ENCODE assay signal across 8 cellular contexts in the genomic region with DNA sequence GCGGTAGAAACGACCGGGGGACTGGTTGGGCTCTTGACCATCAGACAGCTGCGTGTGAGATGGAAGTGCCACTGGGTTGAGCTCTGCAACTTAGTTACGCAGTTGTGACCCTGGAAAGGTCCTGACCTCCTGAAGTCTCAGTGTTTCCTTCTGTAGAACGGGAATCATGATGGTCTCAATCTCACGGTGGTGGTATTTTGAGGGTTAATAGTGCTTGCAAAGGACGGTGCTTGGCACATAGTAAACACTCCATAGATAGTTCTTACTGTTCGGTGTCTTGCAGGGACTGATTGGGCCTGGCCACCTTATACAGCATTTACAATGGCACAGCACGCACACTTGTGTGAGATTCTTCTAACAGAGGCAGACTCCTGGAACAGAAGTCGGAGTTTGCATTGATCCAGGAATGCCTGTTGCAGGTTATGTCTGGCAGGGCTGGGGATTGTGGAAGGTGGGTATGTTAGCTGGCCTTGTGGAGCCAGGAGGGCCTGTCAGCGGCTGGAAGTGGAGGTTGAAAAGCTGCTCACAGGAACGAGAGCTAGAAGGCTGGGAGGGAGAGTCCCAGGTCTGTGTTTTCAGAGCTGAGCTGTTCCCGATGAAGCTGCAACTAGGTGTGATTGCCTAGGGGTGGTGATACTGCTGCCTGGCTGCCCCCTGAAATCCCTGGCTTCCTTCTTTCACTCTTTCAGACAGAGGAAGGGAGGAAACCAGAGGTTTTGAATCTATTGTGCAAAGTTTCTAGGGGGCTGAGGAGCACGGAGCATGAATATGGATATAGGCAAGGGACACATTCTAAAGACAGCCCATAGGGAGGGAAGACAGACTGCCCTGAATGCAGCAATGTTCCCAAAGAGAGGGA. TPM values are rescaled to one million over a fixed set of nuclear protein-coding genes. Genes with fewer than 3 reads are reported as not detected.
DNase-seq lines count a peak whose midpoint lies in the region; ATAC-seq and TF ChIP-seq lines count a peak whose summit lies in the region.

No MANE protein-coding gene starts in this region.

- H3K4me3 ChIP-seq in CD8-positive, alpha-beta T cell (ENCODE audit: low read depth, low read length) = peak overlapping the region; percentile 88
- peak overlapping the region; percentile 41 to 95 for H3K4me3 ChIP-seq in body of pancreas

- no peak for DNase-seq in CD8-positive, alpha-beta T cell
- DNase-seq in NCI-H69 (lab: John Stamatoyannopoulos, UW) (peak; percentile 22), body of pancreas (peak; percentile 16 to 23 (median 18)), islet precursor cell (peak; percentile 65), NCI-H226 (no peak)
- peak; percentile 27 for DNase-seq in stimulated activated CD4-positive, alpha-beta T cell treated with anti-CD3 and anti-CD28 coated beads, Interleukin-1b, Interleukin-23, amount 100 ng/mL, for 48 hours
- no peak for DNase-seq in effector CD8-positive, alpha-beta T cell (lab: John Stamatoyannopoulos, UW)

- TF ChIP-seq POLR2A in body of pancreas (IDR thresholded peaks at IDR 0.05) = no peak

- no peaks in the 10 kb centered on the region for H3K36me3 ChIP-seq in CD8-positive, alpha-beta T cell (ENCODE audit: insufficient read depth, low read length)
- no peaks in the 10 kb centered on the region for H3K36me3 ChIP-seq in body of pancreas (replicated peaks in 1 of 2; ENCODE audit: insufficient read depth in 1 of 2, low read depth in 2 of 2)

- peak overlapping the region; percentile 78 for H3K27ac Mint-ChIP-seq in CD8-positive, alpha-beta T cell

- peaks cover 4% of the 10 kb centered on the region for H3K36me3 Mint-ChIP-seq in CD8-positive, alpha-beta T cell

- CTCF ChIA-PET in CD8-positive, alpha-beta T cell (lab: Charles Lee) = interaction anchor here (1.0 kb wide), 1 partner anchor 9 kb away, joined by 3 read pairs; no protein-coding TSS in a partner anchor

- no peak for ATAC-seq in CD8-positive, alpha-beta T cell
- ATAC-seq in GM21390 (IDR thresholded peaks at IDR 0.05; ENCODE audit: unreplicated experiment) (peak; percentile 4), body of pancreas (no peak)

- intact Hi-C loops in CD8-positive, alpha-beta T cell (cut with DNase I, micrococcal nuclease) = loop anchor here (5.0 to 10.0 kb wide), 3 partner anchors 1135 to 1640 kb away; a partner anchor contains a TSS
- intact Hi-C loops in body of pancreas (cut with DNase I) = no loop called here

- H3K4me3 Mint-ChIP-seq in CD8-positive, alpha-beta T cell = peak overlapping the region; percentile 96

- no peak for TF ChIP-seq CTCF in CD8-positive, alpha-beta T cell (IDR thresholded peaks at IDR 0.05)
- no peak for TF ChIP-seq CTCF in body of pancreas (IDR thresholded peaks at IDR 0.05)

- no peaks in the 10 kb centered on the region for H3K9me3 ChIP-seq in CD8-positive, alpha-beta T cell (ENCODE audit: low read length)
- H3K9me3 ChIP-seq in body of pancreas = no peaks in the 10 kb centered on the region

- no peaks in the 10 kb centered on the region for H3K27me3 Mint-ChIP-seq in CD8-positive, alpha-beta T cell (ENCODE audit: low read depth)

- H3K27me3 ChIP-seq in CD8-positive, alpha-beta T cell (ENCODE audit: insufficient read depth, low read length) = no peaks in the 10 kb centered on the region
- no peaks in the 10 kb centered on the region for H3K27me3 ChIP-seq in body of pancreas

- POLR2A ChIA-PET in CD8-positive, alpha-beta T cell (lab: Charles Lee) = no interaction called here

- peaks cover 4% of the 10 kb centered on the region for H3K4me1 ChIP-seq in CD8-positive, alpha-beta T cell (ENCODE audit: insufficient read depth, low read length)
- peaks cover 34% of the 10 kb centered on the region for H3K4me1 ChIP-seq in body of pancreas

- peak overlapping the region; percentile 48 for H3K27ac ChIP-seq in CD8-positive, alpha-beta T cell (ENCODE audit: low read depth, low read length)
- H3K27ac ChIP-seq in body of pancreas = peak overlapping the region; percentile 91 to 95 (median 94)

- peaks cover 34% of the 10 kb centered on the region for H3K4me1 Mint-ChIP-seq in CD8-positive, alpha-beta T cell (ENCODE audit: low read depth)

- no peaks in the 10 kb centered on the region for H3K9me3 Mint-ChIP-seq in CD8-positive, alpha-beta T cell

- WGBS in body of pancreas, 2 donors = 7 to 9% methylated on average over 15 of the region's 15 CpGs

RNA-seq across cellular contexts. Expression of a gene that starts 1.0 kb away (rescaled TPM):
- 10 to 100 TPM; 16.0 to 18.0 TPM for total RNA-seq in CD8-positive, alpha-beta T cell
- 10 to 100 TPM; 40.2 to 93.1 TPM for total RNA-seq in body of pancreas

RNA-seq across cellular contexts. Expression of a gene that starts 49.4 kb away (rescaled TPM):
- total RNA-seq in CD8-positive, alpha-beta T cell = not detected
- total RNA-seq in body of pancreas = 1 to 10 TPM in 1 of 2 donors, under 1 TPM in 1; 0.33 to 3.4 TPM

Comparison
In these comparisons a context has a peak if more than half of its experiments do, and no peak if none do; other contexts are left out.
1. DNase-seq: peak in NCI-H69 (single experiment), body of pancreas (4 of 4), islet precursor cell (single experiment) and stimulated activated CD4-positive, alpha-beta T cell treated with anti-CD3 and anti-CD28 coated beads, Interleukin-1b, Interleukin-23, amount 100 ng/mL, for 48 hours (single experiment); none in CD8-positive, alpha-beta T cell (0 of 7), effector CD8-positive, alpha-beta T cell (single experiment) and NCI-H226 (single experiment).